ENCODE assay signal across 1 cellular context in genomic region chr10:3780056-3780765, GRCh38.
TF ChIP-seq lines count a peak whose summit lies in the region.

No MANE protein-coding gene starts in this region.

TF ChIP-seq in HepG2, 621 proteins besides CTCF, POLR2A, EP300 and RAD21 (continued from another document and continues in another):
- no peak for TF ChIP-seq ZNF280D (CRISPR knock-in tag; IDR thresholded peaks at IDR 0.05)
- no peak for TF ChIP-seq TEAD3 (CRISPR knock-in tag; optimal IDR thresholded peaks at IDR 0.05; ENCODE audit: borderline replicate concordance)
- no peak for TF ChIP-seq ZNF782 (CRISPR knock-in tag; IDR thresholded peaks at IDR 0.05; ENCODE audit: borderline replicate concordance)
- no peak for TF ChIP-seq ZNF598 (CRISPR knock-in tag; IDR thresholded peaks at IDR 0.05; ENCODE audit: borderline replicate concordance)
- TF ChIP-seq RXRA (CRISPR knock-in tag; IDR thresholded peaks at IDR 0.05), result no peak
- no peak for TF ChIP-seq NONO (IDR thresholded peaks at IDR 0.05)
- no peak for TF ChIP-seq NONO (CRISPR knock-in tag; conservative IDR thresholded peaks at IDR 0.05)
- TF ChIP-seq ZMYM4 (CRISPR knock-in tag; IDR thresholded peaks at IDR 0.05), result no peak
- TF ChIP-seq NR1H2 (CRISPR knock-in tag; IDR thresholded peaks at IDR 0.05; ENCODE audit: borderline replicate concordance, low read depth), result no peak
- TF ChIP-seq ZNF572 (CRISPR knock-in tag; IDR thresholded peaks at IDR 0.05), result no peak
- no peak for TF ChIP-seq ZNF678 (CRISPR knock-in tag; IDR thresholded peaks at IDR 0.05)
- TF ChIP-seq KLF16 (CRISPR knock-in tag; IDR thresholded peaks at IDR 0.05), result no peak
- no peak for TF ChIP-seq HOXA9 (CRISPR knock-in tag; IDR thresholded peaks at IDR 0.05; ENCODE audit: borderline replicate concordance)
- no peak for TF ChIP-seq KDM6A (CRISPR knock-in tag; IDR thresholded peaks at IDR 0.05; ENCODE audit: low read depth)
- no peak for TF ChIP-seq DMTF1 (CRISPR knock-in tag; IDR thresholded peaks at IDR 0.05)
- no peak for TF ChIP-seq ZNF776 (CRISPR knock-in tag; IDR thresholded peaks at IDR 0.05)
- TF ChIP-seq ZFP90 (CRISPR knock-in tag; IDR thresholded peaks at IDR 0.05; ENCODE audit: borderline replicate concordance), result no peak
- peak in 1 of 2 experiments; percentile 34; a peak in 1 of 4 replicates for TF ChIP-seq HMGXB4 (CRISPR knock-in tag; IDR thresholded peaks at IDR 0.05; ENCODE audit: borderline replicate concordance in 1 of 2, low read depth in 1 of 2)
- TF ChIP-seq ZFP62 (CRISPR knock-in tag; IDR thresholded peaks at IDR 0.05), result no peak
- TF ChIP-seq MEF2D (CRISPR knock-in tag; IDR thresholded peaks at IDR 0.05), result no peak
- TF ChIP-seq POLR2AphosphoS2 (IDR thresholded peaks at IDR 0.05; ENCODE audit: low read depth, low read length), result peak; percentile 94
- TF ChIP-seq IRX3 (CRISPR knock-in tag; IDR thresholded peaks at IDR 0.05; ENCODE audit: borderline replicate concordance, low read depth), result no peak
- no peak for TF ChIP-seq ZSCAN29 (CRISPR knock-in tag; conservative IDR thresholded peaks at IDR 0.05)
- TF ChIP-seq PHF8 (CRISPR knock-in tag; IDR thresholded peaks at IDR 0.05), result no peak
- peak; percentile 83 for TF ChIP-seq ZC3H13 (CRISPR knock-in tag; IDR thresholded peaks at IDR 0.05)
- TF ChIP-seq ZSCAN25 (CRISPR knock-in tag; IDR thresholded peaks at IDR 0.05), result no peak
- no peak for TF ChIP-seq ZBED4 (CRISPR knock-in tag; IDR thresholded peaks at IDR 0.05; ENCODE audit: borderline replicate concordance)
- no peak for TF ChIP-seq KIAA2018 (CRISPR knock-in tag; IDR thresholded peaks at IDR 0.05; ENCODE audit: borderline replicate concordance)
- TF ChIP-seq REL (CRISPR knock-in tag; conservative IDR thresholded peaks at IDR 0.05), result no peak
- no peak for TF ChIP-seq GTF3A (CRISPR knock-in tag; conservative IDR thresholded peaks at IDR 0.05)
- no peak for TF ChIP-seq ZNF180 (CRISPR knock-in tag; IDR thresholded peaks at IDR 0.05; ENCODE audit: borderline replicate concordance, low read depth)
- no peak for TF ChIP-seq ZNF839 (CRISPR knock-in tag; IDR thresholded peaks at IDR 0.05; ENCODE audit: borderline replicate concordance)
- TF ChIP-seq THAP9 (CRISPR knock-in tag; IDR thresholded peaks at IDR 0.05; ENCODE audit: borderline replicate concordance), result no peak
- no peak for TF ChIP-seq CHCHD3 (CRISPR knock-in tag; IDR thresholded peaks at IDR 0.05)
- no peak for TF ChIP-seq BORCS8-MEF2B (CRISPR knock-in tag; IDR thresholded peaks at IDR 0.05)
- no peak for TF ChIP-seq ZBTB7A (CRISPR knock-in tag; IDR thresholded peaks at IDR 0.05)
- TF ChIP-seq SIN3A (IDR thresholded peaks at IDR 0.05; ENCODE audit: borderline replicate concordance, low read depth, low read length), result no peak
- TF ChIP-seq ZNF713 (CRISPR knock-in tag; IDR thresholded peaks at IDR 0.05), result no peak
- TF ChIP-seq POLR2G (IDR thresholded peaks at IDR 0.05; ENCODE audit: low read depth, low read length), result peak; percentile 48; the same call in 1 of the 2 replicates
- TF ChIP-seq DPF2 (CRISPR knock-in tag; IDR thresholded peaks at IDR 0.05; ENCODE audit: borderline replicate concordance, low read depth), result 0 out of 2 replicates have a peak, but pooled peaks have one; percentile 14
